Comparison of ENCODE assay signal across 8 cellular contexts in the genomic region with DNA sequence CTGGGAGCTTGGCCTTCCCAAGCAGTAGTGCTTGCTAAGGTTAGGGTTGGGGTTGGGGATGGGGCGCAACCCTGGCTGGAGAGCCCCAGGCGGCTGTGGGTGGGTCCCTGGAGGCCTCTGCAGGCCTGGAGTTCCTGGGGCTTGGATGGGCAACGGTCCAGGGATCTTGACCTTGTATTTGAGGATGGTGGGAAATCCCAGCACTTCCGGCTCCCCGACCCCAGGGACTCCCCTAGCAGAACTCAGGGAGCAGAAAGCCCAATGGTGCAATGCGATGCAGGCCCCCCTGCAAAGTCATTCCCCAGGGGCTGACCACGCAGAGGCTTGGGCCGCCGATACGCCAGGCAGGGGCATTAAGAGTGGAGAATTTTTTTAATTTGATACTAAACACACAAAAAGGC. TPM values are rescaled to one million over a fixed set of nuclear protein-coding genes. Genes with fewer than 3 reads are reported as not detected.
A peak's percentile ranks its signal among the peaks of the same experiment; 100 is the strongest.
DNase-seq lines count a peak whose midpoint lies in the region; FAIRE-seq and TF ChIP-seq lines count a peak whose summit lies in the region.

No MANE protein-coding gene starts in this region.

- no peak for TF ChIP-seq POLR2A in GM12891 (IDR thresholded peaks at IDR 0.05; ENCODE audit: low read depth, low read length)

- H3K36me3 ChIP-seq in liver (ENCODE audit: control insufficient read depth in 4 of 4, insufficient read depth in 3 of 4, low read depth in 1 of 4, low read length in 3 of 4) (no peaks in the 10 kb centered on the region), tibial artery (no peaks in the 10 kb centered on the region)

- peak overlapping the region; percentile 88 for H3K27ac Mint-ChIP-seq in activated CD4-positive, alpha-beta T cell treated with anti-CD3 and anti-CD28 coated beads, Interleukin-2, amount 10 ng/mL, durations not matched to agents 7 days and 5 days
- H3K27ac Mint-ChIP-seq in brain = peak overlapping the region; percentile 90 to 100 (median 96)

- H3K4me1 ChIP-seq in liver (ENCODE audit: control insufficient read depth in 4 of 4, insufficient read depth in 4 of 4, low read length in 3 of 4) (peaks cover 3 to 15% (median 6%) of the 10 kb centered on the region in 4 donors), tibial artery (peaks cover 0 to 36% (median 14%) of the 10 kb centered on the region in 4 donors)

- TF ChIP-seq RAD21 in liver (IDR thresholded peaks at IDR 0.05) = no peak

- intact Hi-C loops in tibial artery (cut with DNase I; ENCODE audit: low total_unique reads) = loop anchor here (5.0 to 10.0 kb wide), 3 partner anchors 52 to 350 kb away; no protein-coding TSS in a partner anchor

- H3K36me3 Mint-ChIP-seq in activated CD4-positive, alpha-beta T cell treated with anti-CD3 and anti-CD28 coated beads, Interleukin-2, amount 10 ng/mL, durations not matched to agents 7 days and 5 days (ENCODE audit: low read depth) = no peaks in the 10 kb centered on the region
- no peaks in the 10 kb centered on the region for H3K36me3 Mint-ChIP-seq in brain

- CTCF ChIA-PET in activated CD4-positive, alpha-beta T cell treated with anti-CD3 and anti-CD28 coated beads, Interleukin-2, amount 10 ng/mL, durations not matched to agents 7 days and 5 days (lab: Charles Lee) = interaction anchor here (0.9 to 3.8 kb wide), 2 partner anchors 9 to 55 kb away, joined by 5 to 56 read pairs; no protein-coding TSS in a partner anchor

- H3K9ac ChIP-seq in liver (ENCODE audit: low read depth in 1 of 2, low read length in 2 of 2) = peak overlapping the region; percentile 22 to 70

- TF ChIP-seq CTCF in brain (conservative IDR thresholded peaks at IDR 0.05) (no peak), liver (IDR thresholded peaks at IDR 0.05; ENCODE audit: low read depth, low read length, missing input control) (no peak), tibial artery (IDR thresholded peaks at IDR 0.05) (no peak)

- H3K27me3 ChIP-seq in liver (ENCODE audit: control insufficient read depth in 4 of 4, insufficient read depth in 4 of 4, low read length in 3 of 4) (no peaks in the 10 kb centered on the region), tibial artery (no peaks in the 10 kb centered on the region)

- DNase-seq in activated CD4-positive, alpha-beta T cell treated with anti-CD3 and anti-CD28 coated beads, Interleukin-2, amount 10 ng/mL, durations not matched to agents 7 days and 5 days = no peak
- no peak for DNase-seq in activated CD4-positive, alpha-beta T cell treated with anti-CD3 and anti-CD28 coated beads, Interleukin-2, amount 50 U/mL, for 4 hours
- DNase-seq in tibial artery = no peak
- no peak for DNase-seq in middle frontal gyrus (ENCODE audit: extremely low spot score, low spot score)
- no peak for DNase-seq in kidney tubule cell (ENCODE audit: low spot score)
- no peak for DNase-seq in GM12891 (ENCODE audit: insufficient read length, low spot score)

- peaks cover 26% of the 10 kb centered on the region for H3K27me3 Mint-ChIP-seq in activated CD4-positive, alpha-beta T cell treated with anti-CD3 and anti-CD28 coated beads, Interleukin-2, amount 10 ng/mL, durations not matched to agents 7 days and 5 days
- H3K27me3 Mint-ChIP-seq in brain = peaks cover 28% of the 10 kb centered on the region

- no peak for FAIRE-seq in GM12891 (lab: Jason Lieb, UNC)

- peak overlapping the region in 1 of 3 donors; percentile 20 for H3K4me3 ChIP-seq in liver (ENCODE audit: low read depth in 1 of 3, low read length in 3 of 3)
- peak overlapping the region; percentile 73 to 75 for H3K4me3 ChIP-seq in tibial artery

- H3K9me3 ChIP-seq in liver (ENCODE audit: control insufficient read depth in 4 of 4, low read length in 3 of 4) (no peaks in the 10 kb centered on the region), tibial artery (no peaks in the 10 kb centered on the region)

- POLR2A ChIA-PET in activated CD4-positive, alpha-beta T cell treated with anti-CD3 and anti-CD28 coated beads, Interleukin-2, amount 10 ng/mL, durations not matched to agents 7 days and 5 days (lab: Charles Lee) = no interaction called here

- H3K27ac ChIP-seq in liver (ENCODE audit: low read depth in 1 of 2, low read length in 2 of 2) (peak overlapping the region; percentile 69 to 89), tibial artery (peak overlapping the region; percentile 92 to 95)

- WGBS in liver = 82% methylated on average over 10 of the region's 10 CpGs

- no peaks in the 10 kb centered on the region for H3K9me3 Mint-ChIP-seq in activated CD4-positive, alpha-beta T cell treated with anti-CD3 and anti-CD28 coated beads, Interleukin-2, amount 10 ng/mL, durations not matched to agents 7 days and 5 days
- peaks cover 0 to 20% (median 3%) of the 10 kb centered on the region in 5 experiments for H3K9me3 Mint-ChIP-seq in brain

- peaks cover 11% of the 10 kb centered on the region for H3K4me1 Mint-ChIP-seq in activated CD4-positive, alpha-beta T cell treated with anti-CD3 and anti-CD28 coated beads, Interleukin-2, amount 10 ng/mL, durations not matched to agents 7 days and 5 days
- H3K4me1 Mint-ChIP-seq in brain = peaks cover 24% of the 10 kb centered on the region

- peak overlapping the region; percentile 76 for H3K4me3 Mint-ChIP-seq in activated CD4-positive, alpha-beta T cell treated with anti-CD3 and anti-CD28 coated beads, Interleukin-2, amount 10 ng/mL, durations not matched to agents 7 days and 5 days
- peak overlapping the region; percentile 87 to 93 (median 93) for H3K4me3 Mint-ChIP-seq in brain

TF ChIP-seq in liver, 16 proteins besides CTCF, POLR2A, EP300 and RAD21 (continues in another document):
- no peak for TF ChIP-seq EGR1 (IDR thresholded peaks at IDR 0.05; ENCODE audit: low read depth in 2 of 2)
- TF ChIP-seq, protein P1, sequence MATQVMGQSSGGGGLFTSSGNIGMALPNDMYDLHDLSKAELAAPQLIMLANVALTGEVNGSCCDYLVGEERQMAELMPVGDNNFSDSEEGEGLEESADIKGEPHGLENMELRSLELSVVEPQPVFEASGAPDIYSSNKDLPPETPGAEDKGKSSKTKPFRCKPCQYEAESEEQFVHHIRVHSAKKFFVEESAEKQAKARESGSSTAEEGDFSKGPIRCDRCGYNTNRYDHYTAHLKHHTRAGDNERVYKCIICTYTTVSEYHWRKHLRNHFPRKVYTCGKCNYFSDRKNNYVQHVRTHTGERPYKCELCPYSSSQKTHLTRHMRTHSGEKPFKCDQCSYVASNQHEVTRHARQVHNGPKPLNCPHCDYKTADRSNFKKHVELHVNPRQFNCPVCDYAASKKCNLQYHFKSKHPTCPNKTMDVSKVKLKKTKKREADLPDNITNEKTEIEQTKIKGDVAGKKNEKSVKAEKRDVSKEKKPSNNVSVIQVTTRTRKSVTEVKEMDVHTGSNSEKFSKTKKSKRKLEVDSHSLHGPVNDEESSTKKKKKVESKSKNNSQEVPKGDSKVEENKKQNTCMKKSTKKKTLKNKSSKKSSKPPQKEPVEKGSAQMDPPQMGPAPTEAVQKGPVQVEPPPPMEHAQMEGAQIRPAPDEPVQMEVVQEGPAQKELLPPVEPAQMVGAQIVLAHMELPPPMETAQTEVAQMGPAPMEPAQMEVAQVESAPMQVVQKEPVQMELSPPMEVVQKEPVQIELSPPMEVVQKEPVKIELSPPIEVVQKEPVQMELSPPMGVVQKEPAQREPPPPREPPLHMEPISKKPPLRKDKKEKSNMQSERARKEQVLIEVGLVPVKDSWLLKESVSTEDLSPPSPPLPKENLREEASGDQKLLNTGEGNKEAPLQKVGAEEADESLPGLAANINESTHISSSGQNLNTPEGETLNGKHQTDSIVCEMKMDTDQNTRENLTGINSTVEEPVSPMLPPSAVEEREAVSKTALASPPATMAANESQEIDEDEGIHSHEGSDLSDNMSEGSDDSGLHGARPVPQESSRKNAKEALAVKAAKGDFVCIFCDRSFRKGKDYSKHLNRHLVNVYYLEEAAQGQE (IDR thresholded peaks at IDR 0.05) = no peak

TF ChIP-seq in GM12891, 5 proteins besides CTCF, POLR2A, EP300 and RAD21:
- no peak for TF ChIP-seq TAF1 (IDR thresholded peaks at IDR 0.05; ENCODE audit: low read depth, low read length)
- TF ChIP-seq POLR2AphosphoS5 (IDR thresholded peaks at IDR 0.05; ENCODE audit: low read depth, low read length) = no peak
- no peak for TF ChIP-seq SPI1 (IDR thresholded peaks at IDR 0.05; ENCODE audit: low read depth, low read length)
- TF ChIP-seq POU2F2 (IDR thresholded peaks at IDR 0.05; ENCODE audit: low read depth, low read length) = no peak
- no peak for TF ChIP-seq PAX5 (IDR thresholded peaks at IDR 0.05; ENCODE audit: insufficient read depth, low read length, severe bottlenecking)

RNA-seq across cellular contexts. Expression of a gene that starts 12.5 kb away (rescaled TPM):
- total RNA-seq in activated CD4-positive, alpha-beta T cell treated with anti-CD3 and anti-CD28 coated beads, Interleukin-2, amount 10 ng/mL, durations not matched to agents 7 days and 5 days = not detected
- polyA plus RNA-seq in brain (ENCODE audit: insufficient read depth, low read depth, low replicate concordance) = 2.8 TPM
- 10 to 100 TPM in 1 of 2 donors, 1 to 10 TPM in 1; 1.6 to 22.6 TPM for total RNA-seq in liver
- polyA plus RNA-seq in liver = 10 to 100 TPM; 22.1 to 25.9 TPM
- polyA plus RNA-seq in GM12891 (2012; ENCODE audit: low read depth, missing spikeins) = not detected
